In genomic region chr2:219627105-219628100, GRCh38 we compare ENCODE assay signal across 8 cellular contexts. TPM values are rescaled to one million over a fixed set of nuclear protein-coding genes. Genes with fewer than 3 reads are reported as not detected.
A peak's percentile ranks its signal among the peaks of the same experiment; 100 is the strongest.
DNase-seq lines count a peak whose midpoint lies in the region; FAIRE-seq and TF ChIP-seq lines count a peak whose summit lies in the region.

Gene SLC4A3 (plus strand): TSS chr2:219627630. CDS start chr2:219627993, 363 bp downstream.

- DNase-seq in DMS53 (lab: John Stamatoyannopoulos, UW) (peak; percentile 73), DMS53 treated with DMSO at 0.1 percent for 48 hours (lab: John Stamatoyannopoulos, UW; ENCODE audit: unreplicated experiment) (no peak), NCI-H2171 (lab: John Stamatoyannopoulos, UW) (peak; percentile 50), mammary epithelial cell (peak; percentile 29), keratinocyte (ENCODE audit: low read depth, low spot score) (no peak), RPMI8226 (no peak), SHP77 (lab: John Stamatoyannopoulos, UW) (no peak)

- CTCF ChIA-PET in mammary epithelial cell (lab: Charles Lee; ENCODE audit: low non-redundant PET), result no interaction called here

- peak within 1 kb of the TSS; percentile 83 for H3K4me2 ChIP-seq in mammary epithelial cell (ENCODE audit: insufficient read depth, low read depth, low read length)
- H3K4me2 ChIP-seq in keratinocyte (ENCODE audit: control insufficient read depth, extremely low read depth, insufficient read depth, low read depth, low read length), result peak within 1 kb of the TSS; percentile 64

- in situ Hi-C loops in mammary epithelial cell (cut with MboI; ENCODE audit: low sequenced_read_pairs in 2 of 2), result no loop called here

- H3K4me3 ChIP-seq in mammary epithelial cell (replicated peaks in 1 of 3; ENCODE audit: insufficient read depth in 1 of 3, low read depth in 2 of 3, low read length in 3 of 3), result peak within 1 kb of the TSS; percentile 60 to 70 (median 63)
- peak within 1 kb of the TSS; percentile 44 to 78 (median 68) for H3K4me3 ChIP-seq in keratinocyte (ENCODE audit: control insufficient read depth in 2 of 3, extremely low read depth in 1 of 3, insufficient read depth in 2 of 3, low read depth in 1 of 3, low read length in 3 of 3)

- H3K27me3 ChIP-seq in mammary epithelial cell (ENCODE audit: insufficient read depth, low read length) (no peaks in the 10 kb centered on the region), keratinocyte (ENCODE audit: control insufficient read depth, extremely low read depth, insufficient read depth, low read length) (no peaks in the 10 kb centered on the region)

- no peaks in the 10 kb centered on the region for H3K9me1 ChIP-seq in keratinocyte (ENCODE audit: control insufficient read depth, extremely low read depth, insufficient read depth, low read length)

- peaks cover 3% of the 10 kb centered on the region for H3K36me3 ChIP-seq in mammary epithelial cell (ENCODE audit: insufficient read depth, low read length)
- H3K36me3 ChIP-seq in keratinocyte (ENCODE audit: control insufficient read depth in 2 of 2, extremely low read depth in 1 of 2, insufficient read depth in 2 of 2, low read length in 2 of 2), result peaks cover 3 to 5% of the 10 kb centered on the region in 2 experiments

- no peak within 1 kb of the TSS for H3K27ac ChIP-seq in mammary epithelial cell (ENCODE audit: insufficient read depth, low read depth, low read length)
- no peak within 1 kb of the TSS for H3K27ac ChIP-seq in keratinocyte (ENCODE audit: control insufficient read depth, insufficient read depth, low read length)
- peak within 1 kb of the TSS; percentile 75 for H3K27ac ChIP-seq in temporal lobe (ENCODE audit: low read depth, low read length)

- dilution Hi-C loops in mammary epithelial cell (cut with HindIII; ENCODE audit: low sequenced_read_pairs), result no loop called here
- dilution Hi-C loops in keratinocyte (cut with MboI; ENCODE audit: extremely low pct_ligation_motif_present, low sequenced_read_pairs), result no loop called here

- H2AFZ ChIP-seq in mammary epithelial cell (ENCODE audit: low read depth, low read length) (peak within 1 kb of the TSS; percentile 88), keratinocyte (ENCODE audit: control insufficient read depth, low read length) (peak within 1 kb of the TSS; percentile 83)

- H3K79me2 ChIP-seq in mammary epithelial cell (ENCODE audit: insufficient read depth, low read length) (peaks cover 12% of the 10 kb centered on the region), keratinocyte (ENCODE audit: control insufficient read depth, insufficient read depth, low read length) (peaks cover 2% of the 10 kb centered on the region)

- TF ChIP-seq CTCF in mammary epithelial cell (conservative IDR thresholded peaks at IDR 0.05 in 1 of 2, IDR thresholded peaks at IDR 0.05 in 1 of 2; ENCODE audit: extremely low read depth in 1 of 2, insufficient read depth in 1 of 2, low read depth in 1 of 2, low read length in 2 of 2) (peak in 1 of 2 donors; percentile 19), keratinocyte (optimal IDR thresholded peaks at IDR 0.05 in 1 of 3, IDR thresholded peaks at IDR 0.05 in 1 of 3, conservative IDR thresholded peaks at IDR 0.05 in 1 of 3; ENCODE audit: extremely low read depth in 1 of 3, insufficient read depth in 2 of 3, low read length in 3 of 3) (peak in 2 of 3 experiments; percentile 3 to 40)

- no peaks in the 10 kb centered on the region for H3K9me3 ChIP-seq in mammary epithelial cell (replicated peaks; ENCODE audit: insufficient read depth, low read length)
- no peaks in the 10 kb centered on the region for H3K9me3 ChIP-seq in keratinocyte (ENCODE audit: control insufficient read depth, low read depth, low read length)

- intact Hi-C loops in mammary epithelial cell (cut with micrococcal nuclease), result loop anchor here (1.0 kb wide), 1 partner anchor 15 kb away; no protein-coding TSS in a partner anchor

- no peak within 1 kb of the TSS for H3K9ac ChIP-seq in mammary epithelial cell (ENCODE audit: insufficient read depth, low read length)
- peak within 1 kb of the TSS; percentile 54 for H3K9ac ChIP-seq in keratinocyte (ENCODE audit: control insufficient read depth, extremely low read depth, insufficient read depth, low read length)

- H4K20me1 ChIP-seq in mammary epithelial cell (ENCODE audit: insufficient read depth, low read length), result no peaks in the 10 kb centered on the region
- H4K20me1 ChIP-seq in keratinocyte (ENCODE audit: control insufficient read depth, extremely low read depth, insufficient read depth, low read length), result no peaks in the 10 kb centered on the region

- 56% methylated on average over 4 of the region's 103 CpGs for WGBS in mammary epithelial cell (ENCODE audit: low coverage, missing lambda C conversion rate)

- FAIRE-seq in keratinocyte (lab: Jason Lieb, UNC), result no peak

- H3K4me1 ChIP-seq in mammary epithelial cell (ENCODE audit: insufficient read depth, low read length), result peaks cover 14% of the 10 kb centered on the region
- peaks cover 8% of the 10 kb centered on the region for H3K4me1 ChIP-seq in keratinocyte (ENCODE audit: control insufficient read depth, extremely low read depth, insufficient read depth, low read length)

- BruUV-seq in mammary epithelial cell (replicated peaks; lab: Mats Ljungman, UMichigan), result no TSS peak

RNA-seq across cellular contexts. Expression of gene SLC4A3, which starts in this region (rescaled TPM):
- total RNA-seq in mammary epithelial cell (10 to 100 TPM; 12.5 to 30.0 TPM), temporal lobe (22.9 TPM)
- polyA plus RNA-seq in mammary epithelial cell (11.2 TPM), keratinocyte (6.2 to 11.4 TPM (median 9.6 TPM) in 3 replicates)
- polyA minus RNA-seq in mammary epithelial cell (12.7 TPM), keratinocyte (7.6 to 18.9 TPM (median 9.6 TPM) in 3 replicates)
- polyA plus RNA-seq in keratinocyte (2011; ENCODE audit: low read depth), result 0.92 TPM
- polyA plus RNA-seq in keratinocyte (2011; cell fraction: cytosol; rRNA removed), result 3.2 and 7.6 TPM in 2 replicates
- polyA plus RNA-seq in keratinocyte (2011; cell fraction: nucleus; rRNA removed), result 35.2 and 46.0 TPM in 2 replicates
- 2.5 and 13.2 TPM in 2 replicates for polyA plus RNA-seq in keratinocyte (2012; ENCODE audit: low replicate concordance)
- polyA minus RNA-seq in keratinocyte (2011; cell fraction: cytosol; rRNA and poly(A)+ RNA removed), result 6.7 TPM
- polyA minus RNA-seq in keratinocyte (2011; cell fraction: nucleus; rRNA and poly(A)+ RNA removed), result 14.5 and 14.7 TPM in 2 replicates

Comparison
In these comparisons a context has a peak if more than half of its experiments do, and no peak if none do; other contexts are left out.
1. DNase-seq: peak in DMS53 (single experiment), NCI-H2171 (single experiment) and mammary epithelial cell (single experiment); none in DMS53 treated with DMSO at 0.1 percent for 48 hours (single experiment), keratinocyte (single experiment), RPMI8226 (single experiment) and SHP77 (0 of 2).